ENCODE assay signal across 8 cellular contexts in the genomic region with DNA sequence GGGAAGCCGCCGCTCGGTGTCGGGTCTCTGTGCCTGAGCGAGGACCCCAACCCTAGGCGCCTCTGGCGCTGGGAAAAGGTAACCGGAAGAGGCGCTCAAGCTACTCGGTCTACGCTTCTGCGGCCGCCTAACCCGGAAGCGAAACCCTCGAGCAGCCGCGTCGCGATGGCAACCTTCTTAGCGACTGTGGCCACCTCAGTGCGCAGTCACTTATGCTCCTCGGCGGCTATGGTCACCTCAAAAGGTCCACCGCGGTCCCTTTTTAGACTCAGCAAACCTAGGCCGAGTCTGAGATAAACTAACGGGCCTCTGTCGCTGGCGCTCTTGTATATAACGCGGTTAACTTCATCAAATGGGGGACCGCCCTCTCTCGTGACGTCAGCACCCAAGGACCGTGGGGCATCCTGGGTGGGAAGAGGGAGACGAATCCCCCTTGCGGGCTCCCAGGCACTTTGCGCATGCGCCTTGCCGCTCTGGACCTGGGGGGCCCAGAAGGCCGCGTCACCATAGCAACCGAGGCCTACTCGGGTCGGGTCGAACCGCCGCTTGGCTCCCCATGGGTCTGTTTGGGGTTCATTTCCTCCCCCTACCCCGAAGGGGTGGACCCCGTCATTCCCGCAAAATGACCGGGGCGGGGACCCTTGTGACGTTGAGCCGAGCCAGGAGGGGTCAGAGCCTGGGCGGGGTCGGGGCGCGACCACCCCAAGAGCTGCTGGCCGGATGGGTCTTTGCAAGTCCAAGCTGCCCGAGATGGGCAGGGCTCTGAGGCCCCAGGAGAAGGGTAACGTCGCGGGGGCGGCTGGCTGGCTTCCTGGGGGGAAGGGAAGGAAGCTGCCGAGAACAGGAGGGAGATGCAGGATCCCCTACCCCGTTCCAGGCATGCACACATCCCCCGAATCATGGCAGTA. TPM values are rescaled to one million over a fixed set of nuclear protein-coding genes. Genes with fewer than 3 reads are reported as not detected.
DNase-seq lines count a peak whose midpoint lies in the region; ATAC-seq and TF ChIP-seq lines count a peak whose summit lies in the region.

A gene with protein sequence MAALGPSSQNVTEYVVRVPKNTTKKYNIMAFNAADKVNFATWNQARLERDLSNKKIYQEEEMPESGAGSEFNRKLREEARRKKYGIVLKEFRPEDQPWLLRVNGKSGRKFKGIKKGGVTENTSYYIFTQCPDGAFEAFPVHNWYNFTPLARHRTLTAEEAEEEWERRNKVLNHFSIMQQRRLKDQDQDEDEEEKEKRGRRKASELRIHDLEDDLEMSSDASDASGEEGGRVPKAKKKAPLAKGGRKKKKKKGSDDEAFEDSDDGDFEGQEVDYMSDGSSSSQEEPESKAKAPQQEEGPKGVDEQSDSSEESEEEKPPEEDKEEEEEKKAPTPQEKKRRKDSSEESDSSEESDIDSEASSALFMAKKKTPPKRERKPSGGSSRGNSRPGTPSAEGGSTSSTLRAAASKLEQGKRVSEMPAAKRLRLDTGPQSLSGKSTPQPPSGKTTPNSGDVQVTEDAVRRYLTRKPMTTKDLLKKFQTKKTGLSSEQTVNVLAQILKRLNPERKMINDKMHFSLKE (minus strand): TSS at position 91 of the 908 bp plus-strand sequence. CDS start 169 bp downstream, outside the sequence.

- CTCF ChIA-PET in T-cell (lab: Charles Lee): interaction anchor here in 1 of 2 donors (0.6 to 1.5 kb wide), 2 partner anchors 21 to 31 kb away, joined by 3 to 7 read pairs; a partner anchor contains a TSS

- peak in 1 of 4 donors; percentile 23 for TF ChIP-seq EP300 in upper lobe of left lung (IDR thresholded peaks at IDR 0.05)

- POLR2A ChIA-PET in T-cell (lab: Charles Lee): interaction anchor here in 1 of 2 donors (1.2 to 1.4 kb wide), 2 partner anchors 21 to 31 kb away, joined by 5 to 6 read pairs; a partner anchor contains a TSS

- DNase-seq in GM12865 (ENCODE audit: low read depth) (peak; percentile 97), NCI-H1436 treated with DMSO at 0.1 percent for 48 hours (lab: John Stamatoyannopoulos, UW) (peak; percentile 71), T-cell (peak; percentile 83 to 96 (median 91)), heart left ventricle (peak; percentile 96 to 98 (median 98)), posterior cingulate gyrus (peak; percentile 92 to 99 (median 96)), upper lobe of left lung (peak; percentile 94 to 96)

- H3K27me3 Mint-ChIP-seq in T-cell: no peaks in the 10 kb centered on the region

- peaks cover 0 to 36% (median 28%) of the 10 kb centered on the region in 9 donors for H3K36me3 ChIP-seq in heart left ventricle
- H3K36me3 ChIP-seq in upper lobe of left lung: peaks cover 15 to 30% (median 21%) of the 10 kb centered on the region in 4 donors

- no peaks in the 10 kb centered on the region for H3K9me3 ChIP-seq in heart left ventricle
- H3K9me3 ChIP-seq in upper lobe of left lung: no peaks in the 10 kb centered on the region

- peak within 1 kb of the TSS; percentile 32 for H3K27ac ChIP-seq in adipose tissue (ENCODE audit: low read depth, low read length)
- peak within 1 kb of the TSS; percentile 87 to 98 (median 94) for H3K27ac ChIP-seq in heart left ventricle
- H3K27ac ChIP-seq in upper lobe of left lung: peak within 1 kb of the TSS; percentile 90 to 97 (median 94)

- H3K36me3 Mint-ChIP-seq in T-cell: peaks cover 6% of the 10 kb centered on the region

- peaks cover 0 to 17% (median 10%) of the 10 kb centered on the region in 12 donors for H3K4me1 ChIP-seq in heart left ventricle
- peaks cover 8 to 27% (median 11%) of the 10 kb centered on the region in 4 donors for H3K4me1 ChIP-seq in upper lobe of left lung

- ATAC-seq in HG02759 (IDR thresholded peaks at IDR 0.05; ENCODE audit: unreplicated experiment): peak; percentile 83
- ATAC-seq in T-cell (replicated peaks in 1 of 4): peak; percentile 85 to 86 (median 86)
- peak; percentile 92 to 96 (median 94) for ATAC-seq in heart left ventricle
- peak; percentile 93 to 96 for ATAC-seq in upper lobe of left lung (ENCODE audit: low FRiP score in 2 of 2)

- peak within 1 kb of the TSS; percentile 87 to 96 (median 91) for H3K4me3 Mint-ChIP-seq in T-cell

- H3K4me1 Mint-ChIP-seq in T-cell: peaks cover 24 to 32% (median 27%) of the 10 kb centered on the region in 3 donors

- peak; percentile 13 for TF ChIP-seq CTCF in GM12865 (IDR thresholded peaks at IDR 0.05; ENCODE audit: insufficient read depth, low read depth, low read length, missing control alignments)
- TF ChIP-seq CTCF in heart left ventricle (IDR thresholded peaks at IDR 0.05): peak in 4 of 12 donors; percentile 15 to 33 (median 25)
- peak in 2 of 6 experiments; percentile 5 to 29 for TF ChIP-seq CTCF in upper lobe of left lung (IDR thresholded peaks at IDR 0.05)

- H3K9me3 Mint-ChIP-seq in T-cell: no peaks in the 10 kb centered on the region

- WGBS in adipose tissue, 3 donors: 0 to 1% (median 0%) methylated on average over 65 to 69 of the region's 69 CpGs
- 0 to 1% (median 1%) methylated on average over 44 to 69 of the region's 69 CpGs for WGBS in heart left ventricle, 4 donors
- WGBS in upper lobe of left lung, 2 donors: 0 to 1% methylated on average over 11 to 56 of the region's 69 CpGs

- peak within 1 kb of the TSS; percentile 93 for H3K27ac Mint-ChIP-seq in T-cell

- intact Hi-C loops in heart left ventricle (cut with DNase I) (loop anchor here in 6 of 10 donors (1.0 to 5.0 kb wide), 6 partner anchors 20 to 1926 kb away; a partner anchor contains a TSS), posterior cingulate gyrus (cut with DNase I) (loop anchor here (2.0 kb wide), 1 partner anchor 31 kb away; a partner anchor contains a TSS)

- H3K27me3 ChIP-seq in heart left ventricle: no peaks in the 10 kb centered on the region
- H3K27me3 ChIP-seq in upper lobe of left lung: no peaks in the 10 kb centered on the region

- peak in 1 of 2 donors; percentile 40 for TF ChIP-seq POLR2A in heart left ventricle (IDR thresholded peaks at IDR 0.05)
- TF ChIP-seq POLR2A in upper lobe of left lung (IDR thresholded peaks at IDR 0.05): peak in 2 of 4 donors; percentile 34 to 44

- H3K4me3 ChIP-seq in GM12865 (ENCODE audit: low read depth, low read length): peak within 1 kb of the TSS; percentile 77
- peak within 1 kb of the TSS; percentile 60 to 99 (median 81) for H3K4me3 ChIP-seq in heart left ventricle
- H3K4me3 ChIP-seq in upper lobe of left lung: peak within 1 kb of the TSS; percentile 60 to 92 (median 74)

RNA-seq across cellular contexts. Expression of the gene that starts here (rescaled TPM):
- total RNA-seq in T-cell: 10 to 100 TPM; 52.6 to 63.1 (median 60.3) TPM
- polyA plus RNA-seq in adipose tissue: 10 to 100 TPM; 36.4 to 44.7 (median 40.9) TPM
- 10 to 100 TPM; 20.8 to 41.8 (median 29.8) TPM for total RNA-seq in heart left ventricle
- polyA plus RNA-seq in heart left ventricle: 10 to 100 TPM; 26.9 to 58.2 TPM
- 10 to 100 TPM; 40.3 to 76.6 (median 51.0) TPM for total RNA-seq in upper lobe of left lung

Comparison
In these comparisons a context has a peak if more than half of its experiments do, and no peak if none do; other contexts are left out.
1. Peak in every context shown above with its lines: DNase-seq, ATAC-seq, H3K4me3 ChIP-seq and H3K27ac ChIP-seq.
2. H3K27ac ChIP-seq: peak in every context shown above with its lines; median percentile 94 in heart left ventricle; 94 in upper lobe of left lung; 32 in adipose tissue.